9 cellular contexts compared by ENCODE assay signal in the genomic region with DNA sequence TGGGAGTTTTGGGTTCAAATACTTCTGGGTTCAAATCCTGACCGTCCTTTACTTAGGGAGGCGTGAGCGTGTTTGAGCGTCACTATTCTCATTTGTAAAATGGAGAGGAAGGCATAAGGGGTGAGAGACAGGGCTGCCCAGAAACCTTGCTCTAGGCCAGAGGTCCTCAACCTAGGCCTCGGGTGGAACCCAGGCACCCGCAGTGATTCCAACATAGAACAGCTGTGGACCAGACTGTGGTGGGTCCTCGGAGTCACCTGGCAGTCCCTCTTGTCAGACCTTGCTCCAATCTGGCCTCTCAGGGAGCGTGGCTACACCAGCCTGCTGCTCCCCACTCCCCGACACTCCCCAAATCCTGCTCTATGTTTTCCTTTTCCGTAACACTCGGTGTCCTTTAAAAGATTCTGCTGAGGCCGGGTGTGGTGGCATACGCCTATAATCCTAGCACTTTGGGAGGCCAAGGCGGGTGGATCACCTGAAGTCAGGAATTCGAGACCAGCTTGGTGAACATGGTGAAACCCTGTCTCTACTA.
DNase-seq lines count a peak whose midpoint lies in the region; ATAC-seq and TF ChIP-seq lines count a peak whose summit lies in the region.
"Had no signal": no experiment of that assay in that cellular context is flagged by ENCODE, and none has a peak within 500 bp of the region (broad histone marks: within the 10 kb centered on the region; RNA-seq: fewer than 3 reads in every experiment).

No MANE protein-coding gene starts in this region.

- no peak overlapping the region for H4K8ac ChIP-seq in neuronal stem cell (ENCODE audit: low read depth, low read length)

- H3K14ac ChIP-seq in neuronal stem cell (ENCODE audit: low read length) = no peak overlapping the region

- H3K4me1 ChIP-seq in BLaER1 treated with 17β-estradiol and CSF1 and Interleukin-3, amounts not matched to agents 10 nM and 100 nM = peaks cover 0 to 20% (median 9%) of the 10 kb centered on the region in 10 experiments; a peak in 9 of 20 replicates
- H3K4me1 ChIP-seq in HEK293 (ENCODE audit: control insufficient read depth, insufficient read depth, low read length) (no peaks in the 10 kb centered on the region), neuronal stem cell (ENCODE audit: control insufficient read depth in 2 of 2, insufficient read depth in 1 of 2, low read depth in 1 of 2, low read length in 2 of 2) (peaks cover 2 to 3% of the 10 kb centered on the region in 2 donors), upper lobe of right lung (no peaks in the 10 kb centered on the region)
- H3K4me1 ChIP-seq: BE2C, Caco-2 had no signal

- no peaks in the 10 kb centered on the region for H3K27me3 ChIP-seq in BLaER1 treated with 17β-estradiol and CSF1 and Interleukin-3, amounts not matched to agents 10 nM and 100 nM
- peaks cover 0 to 2% (median 0%) of the 10 kb centered on the region in 3 experiments for H3K27me3 ChIP-seq in neuronal stem cell (ENCODE audit: control insufficient read depth in 3 of 3, insufficient read depth in 3 of 3, low read depth in 1 of 3, low read length in 3 of 3)
- no peaks in the 10 kb centered on the region for H3K27me3 ChIP-seq in upper lobe of right lung
- H3K27me3 ChIP-seq: BE2C had no signal

- WGBS in neuronal stem cell (ENCODE audit: extremely low coverage in 2 of 2, insufficient read length in 2 of 2, insufficient replicate concordance in 1 of 2), 2 donors = no CpG with 5 or more reads among the region's 15 CpGs

- H3K18ac ChIP-seq in neuronal stem cell (ENCODE audit: low read length) = no peak overlapping the region

- H2AK5ac ChIP-seq in neuronal stem cell (ENCODE audit: low read depth, low read length) = no peak overlapping the region

- H3K4ac ChIP-seq in neuronal stem cell (ENCODE audit: low read length) = no peak overlapping the region

- H2BK120ac ChIP-seq in neuronal stem cell (ENCODE audit: low read depth, low read length) = no peak overlapping the region

- H4K20me1 ChIP-seq in BLaER1 treated with 17β-estradiol and CSF1 and Interleukin-3, amounts not matched to agents 10 nM and 100 nM = no peaks in the 10 kb centered on the region

- H3K4me3 ChIP-seq in BLaER1 treated with 17β-estradiol and CSF1 and Interleukin-3, amounts not matched to agents 10 nM and 100 nM = no peak overlapping the region
- H3K4me3 ChIP-seq in HEK293 (ENCODE audit: low read depth, low read length) (no peak overlapping the region), neuronal stem cell (ENCODE audit: low read length in 2 of 2) (no peak overlapping the region), upper lobe of right lung (no peak overlapping the region)
- H3K4me3 ChIP-seq: A549 had no signal

- no peak overlapping the region for H3K27ac ChIP-seq in BLaER1 treated with 17β-estradiol and CSF1 and Interleukin-3, amounts not matched to agents 10 nM and 100 nM
- H3K27ac ChIP-seq in HEK293 (ENCODE audit: extremely low read depth, low read depth, low read length) (no peak overlapping the region), neuronal stem cell (replicated peaks; ENCODE audit: low read length) (no peak overlapping the region), upper lobe of right lung (no peak overlapping the region)

- ATAC-seq in upper lobe of right lung (no peak), left colon (no peak), left lobe of liver (no peak)

- intact Hi-C loops in upper lobe of right lung (cut with DNase I) (loop anchor here (10.0 kb wide), 1 partner anchor 645 kb away; no protein-coding TSS in a partner anchor), left colon (cut with DNase I, micrococcal nuclease) (loop anchor here in 1 of 2 donors (2.0 kb wide), 1 partner anchor 647 kb away; no protein-coding TSS in a partner anchor)

- H2BK12ac ChIP-seq in neuronal stem cell (ENCODE audit: low read length) = no peak overlapping the region

- no peak overlapping the region for H3K23ac ChIP-seq in neuronal stem cell (ENCODE audit: low read depth, low read length, poor library complexity)

- H3K9me3 ChIP-seq in BLaER1 treated with 17β-estradiol and CSF1 and Interleukin-3, amounts not matched to agents 10 nM and 100 nM (replicated peaks in 1 of 11) = no peaks in the 10 kb centered on the region
- H3K9me3 ChIP-seq in HEK293 (ENCODE audit: control insufficient read depth, insufficient read depth, low read depth, low read length) (no peaks in the 10 kb centered on the region), neuronal stem cell (replicated peaks in 1 of 2; ENCODE audit: control insufficient read depth in 2 of 2, insufficient read depth in 1 of 2, low read depth in 1 of 2, low read length in 2 of 2) (no peaks in the 10 kb centered on the region), upper lobe of right lung (no peaks in the 10 kb centered on the region)
- H3K9me3 ChIP-seq: A549, BE2C, Caco-2 had no signal

- H3K4me2 ChIP-seq in BLaER1 treated with 17β-estradiol and CSF1 and Interleukin-3, amounts not matched to agents 10 nM and 100 nM = peak overlapping the region in 7 of 11 experiments; percentile 26 to 65 (median 47); a peak in 12 of 22 replicates
- no peak overlapping the region for H3K4me2 ChIP-seq in neuronal stem cell (ENCODE audit: insufficient read depth, low read length, poor library complexity, severe bottlenecking)
- H3K4me2 ChIP-seq: A549 had no signal

- H3K9ac ChIP-seq in BLaER1 treated with 17β-estradiol and CSF1 and Interleukin-3, amounts not matched to agents 10 nM and 100 nM = no peak overlapping the region
- H3K9ac ChIP-seq in neuronal stem cell (ENCODE audit: low read depth, low read length, poor library complexity) = no peak overlapping the region

- no peak overlapping the region for H2BK5ac ChIP-seq in neuronal stem cell (ENCODE audit: low read length)

- no peaks in the 10 kb centered on the region for H3K79me1 ChIP-seq in neuronal stem cell (ENCODE audit: low read depth, low read length)

- TF ChIP-seq CTCF in HEK293 (tag by site-specific recombination; IDR thresholded peaks at IDR 0.05) (no peak), upper lobe of right lung (IDR thresholded peaks at IDR 0.05) (no peak)

- no peak for DNase-seq in neuronal stem cell (ENCODE audit: low spot score)
- peak; percentile 43 for DNase-seq in upper lobe of right lung
- DNase-seq in left colon = no peak
- no peak for DNase-seq in left lobe of liver (ENCODE audit: low spot score)

- POLR2A ChIA-PET in HEK293 (lab: Yijun Ruan, JAX) = interaction anchor here (0.8 to 1.1 kb wide), 2 partner anchors 67 to 648 kb away, joined by 3 read pairs; no protein-coding TSS in a partner anchor

- no peaks in the 10 kb centered on the region for H3K36me3 ChIP-seq in BLaER1 treated with 17β-estradiol and CSF1 and Interleukin-3, amounts not matched to agents 10 nM and 100 nM
- no peaks in the 10 kb centered on the region for H3K36me3 ChIP-seq in HEK293 (ENCODE audit: control insufficient read depth in 2 of 2, insufficient read depth in 1 of 2, low read length in 2 of 2)
- no peaks in the 10 kb centered on the region for H3K36me3 ChIP-seq in neuronal stem cell (replicated peaks in 1 of 2; ENCODE audit: control insufficient read depth in 2 of 2, insufficient read depth in 2 of 2, low read length in 2 of 2)
- no peaks in the 10 kb centered on the region for H3K36me3 ChIP-seq in upper lobe of right lung
- H3K36me3 ChIP-seq: BE2C had no signal

- H2AFZ ChIP-seq in neuronal stem cell (ENCODE audit: low read length) = no peak overlapping the region

- H4K91ac ChIP-seq in neuronal stem cell (ENCODE audit: low read depth, low read length, poor library complexity) = no peak overlapping the region

- CTCF ChIA-PET in HEK293 (lab: Yijun Ruan, JAX) = interaction anchor here (0.5 to 2.6 kb wide), 20 partner anchors 11 to 659 kb away, joined by 3 to 10 read pairs (median 3); no protein-coding TSS in a partner anchor

- H2BK15ac ChIP-seq in neuronal stem cell (ENCODE audit: low read length) = peak overlapping the region; percentile 45

TF ChIP-seq in HEK293, 187 proteins besides CTCF, POLR2A, EP300 and RAD21:
- TF ChIP-seq KLF7 (tag by site-specific recombination; IDR thresholded peaks at IDR 0.05; ENCODE audit: borderline replicate concordance) (no peak), ZBTB48 (tag by site-specific recombination; IDR thresholded peaks at IDR 0.05) (no peak), KLF1 (tag by site-specific recombination; IDR thresholded peaks at IDR 0.05) (0 out of 2 replicates have a peak, but pooled peaks have one; percentile 22)
